20 cellular contexts compared by ENCODE assay signal in genomic region chr12:109963330-109963729, GRCh38. TPM values are rescaled to one million over a fixed set of nuclear protein-coding genes. Genes with fewer than 3 reads are reported as not detected.
DNase-seq lines count a peak whose midpoint lies in the region; ATAC-seq and TF ChIP-seq lines count a peak whose summit lies in the region.
"Had no signal": no experiment of that assay in that cellular context is flagged by ENCODE, and none has a peak within 500 bp of the region (broad histone marks: within the 10 kb centered on the region; RNA-seq: fewer than 3 reads in every experiment).

No MANE protein-coding gene starts in this region.

- H3K27me3 ChIP-seq in CD4-positive, alpha-beta memory T cell (ENCODE audit: insufficient read depth, low read length) = no peaks in the 10 kb centered on the region
- H3K27me3 ChIP-seq in gastrocnemius medialis = no peaks in the 10 kb centered on the region
- H3K27me3 ChIP-seq: BLaER1 treated with 17β-estradiol and CSF1 and Interleukin-3, amounts not matched to agents 10 nM and 100 nM; heart left ventricle; ovary; right atrium auricular region had no signal

- in situ Hi-C loops in gastrocnemius medialis (cut with MboI; ENCODE audit: low sequenced_read_pairs in 4 of 4) = no loop called here

- DNase-seq in activated CD8-positive, alpha-beta T cell treated with anti-CD3 and anti-CD28 coated beads for 36 hours = no peak
- no peak for DNase-seq in activated CD8-positive, alpha-beta T cell treated with anti-CD3 and anti-CD28 coated beads, Interleukin-2, amount 10 ng/mL, durations not matched to agents 7 days and 5 days
- DNase-seq in CD4-positive, alpha-beta memory T cell = no peak
- DNase-seq in activated naive CD8-positive, alpha-beta T cell treated with anti-CD3 and anti-CD28 coated beads, Interleukin-2, amount 50 U/mL, for 24 hours = no peak
- no peak for DNase-seq in gastrocnemius medialis
- no peak for DNase-seq in UCSD-AML1 (lab: John Stamatoyannopoulos, UW; ENCODE audit: unreplicated experiment)
- no peak for DNase-seq in NCI-H345 (lab: John Stamatoyannopoulos, UW)
- DNase-seq in NCI-H187 treated with DMSO at 0.1 percent for 48 hours (lab: John Stamatoyannopoulos, UW) = no peak
- DNase-seq: activated CD4-positive, CD25-positive, alpha-beta regulatory T cell treated with anti-CD3 and anti-CD28 coated beads, Interleukin-2, amount 50 U/mL, for 72 hours; activated naive CD4-positive, alpha-beta T cell; KG1; MV-4-11; NCI-H1694; NCI-H748 treated with DMSO at 0.1 percent for 48 hours had no signal

- no peak overlapping the region for H3K4me3 ChIP-seq in CD4-positive, alpha-beta memory T cell (ENCODE audit: low read length in 2 of 2)
- H3K4me3 ChIP-seq in gastrocnemius medialis = no peak overlapping the region
- H3K4me3 ChIP-seq: BLaER1 treated with 17β-estradiol and CSF1 and Interleukin-3, amounts not matched to agents 10 nM and 100 nM; HAP-1; heart left ventricle; ovary; right atrium auricular region had no signal

- TF ChIP-seq POLR2A in gastrocnemius medialis (IDR thresholded peaks at IDR 0.05) = no peak

- H3K4me3 Mint-ChIP-seq in activated CD8-positive, alpha-beta T cell treated with anti-CD3 and anti-CD28 coated beads for 36 hours = no peak overlapping the region
- H3K4me3 Mint-ChIP-seq in activated CD8-positive, alpha-beta T cell treated with anti-CD3 and anti-CD28 coated beads, Interleukin-2, amount 10 ng/mL, durations not matched to agents 7 days and 5 days = no peak overlapping the region
- H3K4me3 Mint-ChIP-seq in CD4-positive, alpha-beta memory T cell = no peak overlapping the region
- no peak overlapping the region for H3K4me3 Mint-ChIP-seq in activated naive CD8-positive, alpha-beta T cell treated with anti-CD3 and anti-CD28 coated beads, Interleukin-2, amount 50 U/mL, for 24 hours

- no peaks in the 10 kb centered on the region for H3K9me3 Mint-ChIP-seq in activated CD8-positive, alpha-beta T cell treated with anti-CD3 and anti-CD28 coated beads for 36 hours
- no peaks in the 10 kb centered on the region for H3K9me3 Mint-ChIP-seq in activated CD8-positive, alpha-beta T cell treated with anti-CD3 and anti-CD28 coated beads, Interleukin-2, amount 10 ng/mL, durations not matched to agents 7 days and 5 days (ENCODE audit: insufficient read depth)
- H3K9me3 Mint-ChIP-seq in CD4-positive, alpha-beta memory T cell = no peaks in the 10 kb centered on the region
- H3K9me3 Mint-ChIP-seq in activated naive CD8-positive, alpha-beta T cell treated with anti-CD3 and anti-CD28 coated beads, Interleukin-2, amount 50 U/mL, for 24 hours = no peaks in the 10 kb centered on the region

- peaks cover 43% of the 10 kb centered on the region for H3K36me3 Mint-ChIP-seq in activated CD8-positive, alpha-beta T cell treated with anti-CD3 and anti-CD28 coated beads for 36 hours (ENCODE audit: low read depth)
- H3K36me3 Mint-ChIP-seq in activated CD8-positive, alpha-beta T cell treated with anti-CD3 and anti-CD28 coated beads, Interleukin-2, amount 10 ng/mL, durations not matched to agents 7 days and 5 days (ENCODE audit: low read depth) = peaks cover 57% of the 10 kb centered on the region
- H3K36me3 Mint-ChIP-seq in CD4-positive, alpha-beta memory T cell = peaks cover 49 to 73% of the 10 kb centered on the region in 2 donors
- peaks cover 33% of the 10 kb centered on the region for H3K36me3 Mint-ChIP-seq in activated naive CD8-positive, alpha-beta T cell treated with anti-CD3 and anti-CD28 coated beads, Interleukin-2, amount 50 U/mL, for 24 hours (ENCODE audit: low read depth)

- peak overlapping the region; percentile 6 for H3K27ac Mint-ChIP-seq in activated CD8-positive, alpha-beta T cell treated with anti-CD3 and anti-CD28 coated beads for 36 hours
- H3K27ac Mint-ChIP-seq in activated CD8-positive, alpha-beta T cell treated with anti-CD3 and anti-CD28 coated beads, Interleukin-2, amount 10 ng/mL, durations not matched to agents 7 days and 5 days = no peak overlapping the region
- peak overlapping the region in 5 of 7 donors; percentile 1 to 90 (median 85) for H3K27ac Mint-ChIP-seq in CD4-positive, alpha-beta memory T cell
- peak overlapping the region; percentile 30 for H3K27ac Mint-ChIP-seq in activated naive CD8-positive, alpha-beta T cell treated with anti-CD3 and anti-CD28 coated beads, Interleukin-2, amount 50 U/mL, for 24 hours

- no peak for ATAC-seq in activated CD8-positive, alpha-beta T cell treated with anti-CD3 and anti-CD28 coated beads for 36 hours
- no peak for ATAC-seq in activated CD8-positive, alpha-beta T cell treated with anti-CD3 and anti-CD28 coated beads, Interleukin-2, amount 10 ng/mL, durations not matched to agents 7 days and 5 days
- no peak for ATAC-seq in activated naive CD8-positive, alpha-beta T cell treated with anti-CD3 and anti-CD28 coated beads, Interleukin-2, amount 50 U/mL, for 24 hours
- no peak for ATAC-seq in gastrocnemius medialis

- H3K27me3 Mint-ChIP-seq in activated CD8-positive, alpha-beta T cell treated with anti-CD3 and anti-CD28 coated beads for 36 hours = no peaks in the 10 kb centered on the region
- H3K27me3 Mint-ChIP-seq in activated CD8-positive, alpha-beta T cell treated with anti-CD3 and anti-CD28 coated beads, Interleukin-2, amount 10 ng/mL, durations not matched to agents 7 days and 5 days (ENCODE audit: low read depth) = no peaks in the 10 kb centered on the region
- H3K27me3 Mint-ChIP-seq in CD4-positive, alpha-beta memory T cell = no peaks in the 10 kb centered on the region
- H3K27me3 Mint-ChIP-seq in activated naive CD8-positive, alpha-beta T cell treated with anti-CD3 and anti-CD28 coated beads, Interleukin-2, amount 50 U/mL, for 24 hours = no peaks in the 10 kb centered on the region

- no peak overlapping the region for H3K27ac ChIP-seq in CD4-positive, alpha-beta memory T cell (ENCODE audit: low read depth, low read length)
- peak overlapping the region; percentile 74 to 84 (median 75) for H3K27ac ChIP-seq in gastrocnemius medialis
- H3K27ac ChIP-seq: BLaER1 treated with 17β-estradiol and CSF1 and Interleukin-3, amounts not matched to agents 10 nM and 100 nM; right atrium auricular region; RWPE1 had no signal

- no peaks in the 10 kb centered on the region for H3K9me3 ChIP-seq in CD4-positive, alpha-beta memory T cell (ENCODE audit: control insufficient read depth in 1 of 2, low read length in 2 of 2)
- no peaks in the 10 kb centered on the region for H3K9me3 ChIP-seq in gastrocnemius medialis
- H3K9me3 ChIP-seq: BLaER1 treated with 17β-estradiol and CSF1 and Interleukin-3, amounts not matched to agents 10 nM and 100 nM; HAP-1; heart left ventricle; ovary; right atrium auricular region had no signal

- H3K4me1 Mint-ChIP-seq in activated CD8-positive, alpha-beta T cell treated with anti-CD3 and anti-CD28 coated beads for 36 hours (ENCODE audit: low read depth) = peaks cover 11% of the 10 kb centered on the region
- H3K4me1 Mint-ChIP-seq in activated CD8-positive, alpha-beta T cell treated with anti-CD3 and anti-CD28 coated beads, Interleukin-2, amount 10 ng/mL, durations not matched to agents 7 days and 5 days (ENCODE audit: low read depth) = peaks cover 15% of the 10 kb centered on the region
- peaks cover 13 to 33% (median 25%) of the 10 kb centered on the region in 4 donors for H3K4me1 Mint-ChIP-seq in CD4-positive, alpha-beta memory T cell
- H3K4me1 Mint-ChIP-seq in activated naive CD8-positive, alpha-beta T cell treated with anti-CD3 and anti-CD28 coated beads, Interleukin-2, amount 50 U/mL, for 24 hours = peaks cover 13% of the 10 kb centered on the region

- H3K4me1 ChIP-seq in CD4-positive, alpha-beta memory T cell (ENCODE audit: insufficient read depth, low read length) = peaks cover 14% of the 10 kb centered on the region
- H3K4me1 ChIP-seq in gastrocnemius medialis = peaks cover 13 to 14% of the 10 kb centered on the region in 2 donors
- H3K4me1 ChIP-seq: HAP-1 had no signal

- POLR2A ChIA-PET in activated CD8-positive, alpha-beta T cell treated with anti-CD3 and anti-CD28 coated beads for 36 hours (lab: Charles Lee) = interaction anchor here (1.6 kb wide), 1 partner anchor 35 kb away, joined by 6 read pairs; no protein-coding TSS in a partner anchor
- POLR2A ChIA-PET in activated CD8-positive, alpha-beta T cell treated with anti-CD3 and anti-CD28 coated beads, Interleukin-2, amount 10 ng/mL, durations not matched to agents 7 days and 5 days (lab: Charles Lee) = no interaction called here
- POLR2A ChIA-PET in CD4-positive, alpha-beta memory T cell (lab: Charles Lee; ENCODE audit: partially characterized antibody) = no interaction called here

- CTCF ChIA-PET in activated CD8-positive, alpha-beta T cell treated with anti-CD3 and anti-CD28 coated beads for 36 hours (lab: Charles Lee) = interaction anchor here (1.0 to 1.4 kb wide), 2 partner anchors 10 to 109 kb away, joined by 3 read pairs; no protein-coding TSS in a partner anchor
- CTCF ChIA-PET in activated CD8-positive, alpha-beta T cell treated with anti-CD3 and anti-CD28 coated beads, Interleukin-2, amount 10 ng/mL, durations not matched to agents 7 days and 5 days (lab: Charles Lee) = no interaction called here
- CTCF ChIA-PET in CD4-positive, alpha-beta memory T cell (lab: Charles Lee; ENCODE audit: partially characterized antibody) = no interaction called here

- intact Hi-C loops in activated CD8-positive, alpha-beta T cell treated with anti-CD3 and anti-CD28 coated beads for 36 hours (cut with micrococcal nuclease) = no loop called here
- intact Hi-C loops in CD4-positive, alpha-beta memory T cell (cut with micrococcal nuclease) = no loop called here
- intact Hi-C loops in gastrocnemius medialis (cut with DNase I; ENCODE audit: low total_unique reads) = no loop called here

- no peak for TF ChIP-seq CTCF in activated CD8-positive, alpha-beta T cell treated with anti-CD3 and anti-CD28 coated beads for 36 hours (IDR thresholded peaks at IDR 0.05)
- TF ChIP-seq CTCF in gastrocnemius medialis (IDR thresholded peaks at IDR 0.05 in 4 of 5, conservative IDR thresholded peaks at IDR 0.05 in 1 of 5) = no peak

- peaks cover 63% of the 10 kb centered on the region for H3K36me3 ChIP-seq in CD4-positive, alpha-beta memory T cell (ENCODE audit: insufficient read depth, low read length)
- H3K36me3 ChIP-seq in gastrocnemius medialis = peaks cover 2 to 45% of the 10 kb centered on the region in 2 donors
- H3K36me3 ChIP-seq: ovary had no signal

RNA-seq across cellular contexts. Expression of gene GIT2, which starts 32.8 kb away (rescaled TPM):
- total RNA-seq in activated CD8-positive, alpha-beta T cell treated with anti-CD3 and anti-CD28 coated beads for 36 hours = 10 to 100 TPM; 49.2 to 49.6 TPM
- total RNA-seq in activated CD8-positive, alpha-beta T cell treated with anti-CD3 and anti-CD28 coated beads, Interleukin-2, amount 10 ng/mL, durations not matched to agents 7 days and 5 days = 10 to 100 TPM; 86.6 to 87.7 TPM
- 100 to 1,000 TPM; 133 to 149 TPM for total RNA-seq in CD4-positive, alpha-beta memory T cell
- polyA plus RNA-seq in CD4-positive, alpha-beta memory T cell = 100 to 1,000 TPM in 1 of 2 donors, 10 to 100 TPM in 1; 83.1 to 104 TPM
- total RNA-seq in gastrocnemius medialis = 10 to 100 TPM; 23.4 to 32.1 (median 23.6) TPM

RNA-seq across cellular contexts. Expression of gene ANKRD13A, which starts 35.9 kb away (rescaled TPM):
- total RNA-seq in activated CD8-positive, alpha-beta T cell treated with anti-CD3 and anti-CD28 coated beads for 36 hours = 10 to 100 TPM; 33.4 to 37.5 TPM
- total RNA-seq in activated CD8-positive, alpha-beta T cell treated with anti-CD3 and anti-CD28 coated beads, Interleukin-2, amount 10 ng/mL, durations not matched to agents 7 days and 5 days = 10 to 100 TPM; 76.0 to 78.1 TPM
- 10 to 100 TPM; 99.5 to 99.7 TPM for total RNA-seq in CD4-positive, alpha-beta memory T cell
- 10 to 100 TPM; 66.6 to 67.0 TPM for polyA plus RNA-seq in CD4-positive, alpha-beta memory T cell
- 10 to 100 TPM; 19.0 to 29.3 (median 20.5) TPM for total RNA-seq in gastrocnemius medialis
